ENCODE assay signal across 9 cellular contexts in the genomic region with DNA sequence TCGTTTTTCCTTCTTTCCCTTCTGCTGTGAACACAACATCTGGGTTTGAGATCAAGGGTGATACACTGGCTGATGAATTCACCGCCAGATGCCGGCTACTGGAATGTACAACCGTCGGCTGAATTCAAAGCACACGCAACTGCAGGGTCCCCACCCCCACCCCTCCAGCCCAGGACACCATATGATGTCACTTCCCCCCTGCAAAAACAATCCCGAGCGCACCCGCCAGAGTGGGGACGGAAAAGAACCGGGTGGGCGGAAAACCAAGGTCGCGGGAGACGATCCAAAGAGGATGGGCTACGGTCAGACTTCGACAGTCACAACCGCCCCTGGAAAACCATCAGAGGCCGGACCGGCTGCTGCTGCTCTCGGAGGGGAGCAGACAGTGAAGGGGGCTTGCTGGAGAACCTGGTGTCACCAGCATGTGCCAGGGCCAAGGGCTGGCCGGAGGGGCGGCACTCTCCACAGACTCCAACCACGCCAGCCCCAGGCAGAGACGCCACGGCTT. TPM values are rescaled to one million over a fixed set of nuclear protein-coding genes. Genes with fewer than 3 reads are reported as not detected.
A peak's percentile ranks its signal among the peaks of the same experiment; 100 is the strongest.
DNase-seq lines count a peak whose midpoint lies in the region; ATAC-seq and TF ChIP-seq lines count a peak whose summit lies in the region.
"Had no signal": no experiment of that assay in that cellular context is flagged by ENCODE, and none has a peak within 500 bp of the region (broad histone marks: within the 10 kb centered on the region; RNA-seq: fewer than 3 reads in every experiment).

No MANE protein-coding gene starts in this region.

- H3F3A ChIP-seq in PC-3 (ENCODE audit: low read length, unreplicated experiment) = no peaks in the 10 kb centered on the region

- H3K79me2 ChIP-seq in PC-3 (ENCODE audit: low read length) = peaks cover 15% of the 10 kb centered on the region; the same call in 1 of the 2 replicates

- peak overlapping the region; percentile 60 for H3K4me3 Mint-ChIP-seq in memory B cell

- H3K9ac ChIP-seq in PC-3 (ENCODE audit: low read length) = no peak overlapping the region

- H3K4me1 ChIP-seq in suprapubic skin (peaks cover 85% of the 10 kb centered on the region), PC-3 (ENCODE audit: insufficient read depth, low read length) (peaks cover 36% of the 10 kb centered on the region)

- peak in 1 of 2 donors; percentile 11 for TF ChIP-seq POLR2A in suprapubic skin (IDR thresholded peaks at IDR 0.05)

- no peaks in the 10 kb centered on the region for H4K20me1 ChIP-seq in PC-3 (ENCODE audit: low read length)

- H3K9me3 Mint-ChIP-seq in memory B cell = no peaks in the 10 kb centered on the region

- 42% methylated on average over 25 of the region's 26 CpGs for WGBS in suprapubic skin

- H3K27me3 ChIP-seq in suprapubic skin (no peaks in the 10 kb centered on the region), PC-3 (ENCODE audit: low read length) (no peaks in the 10 kb centered on the region)

- ATAC-seq in memory B cell (ENCODE audit: low read depth) (peak; percentile 45), PC-3 (no peak)

- H3K27ac ChIP-seq in suprapubic skin (peak overlapping the region; percentile 79), PC-3 (ENCODE audit: low read length) (no peak overlapping the region)
- H3K27ac ChIP-seq: VCaP had no signal

- H3K4me3 ChIP-seq in suprapubic skin = peak overlapping the region; percentile 26
- no peak overlapping the region for H3K4me3 ChIP-seq in PC-3 (ENCODE audit: low read length)

- H3K27me3 Mint-ChIP-seq in memory B cell = peaks cover 15% of the 10 kb centered on the region

- POLR2A ChIA-PET in PC-3 (lab: Charles Lee; ENCODE audit: unreplicated experiment) = no interaction called here

- peaks cover 25% of the 10 kb centered on the region for H3K4me1 Mint-ChIP-seq in memory B cell

- no peak overlapping the region for H2AFZ ChIP-seq in PC-3 (ENCODE audit: low read length)

- H3K36me3 Mint-ChIP-seq in memory B cell = peaks cover 2% of the 10 kb centered on the region

- no peaks in the 10 kb centered on the region for H3K9me3 ChIP-seq in suprapubic skin
- no peaks in the 10 kb centered on the region for H3K9me3 ChIP-seq in PC-3 (ENCODE audit: low read length)

- peak overlapping the region; percentile 0 for H3K27ac Mint-ChIP-seq in memory B cell

- in situ Hi-C loops in ACHN (cut with HindIII; ENCODE audit: low pct_ligation_motif_present, low pct_unique_long_range_greater_than_20kb, low sequenced_read_pairs) = no loop called here

- peak; percentile 20 for DNase-seq in stimulated activated CD4-positive, alpha-beta T cell treated with anti-CD3 and anti-CD28 coated beads, Interleukin-12 subunit alpha, Interleukin-12 subunit beta, amount 100 ng/mL, for 4 hours
- no peak for DNase-seq in stimulated activated CD4-positive, alpha-beta T cell treated with anti-CD3 and anti-CD28 coated beads, Interleukin-2, amount 100 ng/mL, for 48 hours
- DNase-seq in brain pericyte (ENCODE audit: low read depth, low spot score) = peak; percentile 61
- DNase-seq in memory B cell (ENCODE audit: low spot score in 2 of 2) = no peak
- DNase-seq in suprapubic skin (ENCODE audit: low spot score in 2 of 2) = peak; percentile 90 to 92
- DNase-seq in PC-3 = no peak
- no peak for DNase-seq in NCI-H1694 treated with DMSO at 0.1 percent for 48 hours (lab: John Stamatoyannopoulos, UW)
- DNase-seq in ACHN = no peak

- TF ChIP-seq EP300 in suprapubic skin (IDR thresholded peaks at IDR 0.05) = no peak

- no TSS peak for BruUV-seq in PC-3 (replicated peaks; lab: Mats Ljungman, UMichigan)

- H3K9me2 ChIP-seq in PC-3 (replicated peaks; ENCODE audit: low read length) = no peaks in the 10 kb centered on the region

- H3K4me2 ChIP-seq in PC-3 (ENCODE audit: low read length) = no peak overlapping the region

- CTCF ChIA-PET in PC-3 (lab: Charles Lee) = no interaction called here

- intact Hi-C loops in PC-3 (cut with micrococcal nuclease) = no loop called here

- TF ChIP-seq CTCF in suprapubic skin (IDR thresholded peaks at IDR 0.05) (peak in 1 of 2 donors; percentile 5), PC-3 (conservative IDR thresholded peaks at IDR 0.05; ENCODE audit: low read depth, low read length) (no peak)

- H3K36me3 ChIP-seq in suprapubic skin (no peaks in the 10 kb centered on the region), PC-3 (ENCODE audit: low read depth, low read length) (no peaks in the 10 kb centered on the region; the same call in 1 of the 2 replicates)

RNA-seq across cellular contexts. Expression of a gene that starts 23.3 kb away (rescaled TPM):
- total RNA-seq in suprapubic skin (10 to 100 TPM in 1 of 4 donors, 1 to 10 TPM in 3; 2.4 to 11.1 (median 3.5) TPM), PC-3 (2014; rRNA removed) (1.8 and 2.4 TPM in 2 replicates)

RNA-seq across cellular contexts. Expression of a gene that starts 39.1 kb away (rescaled TPM):
- 100 to 1,000 TPM in 1 of 4 donors, 10 to 100 TPM in 3; 60.1 to 118 (median 74.4) TPM for total RNA-seq in suprapubic skin
- 37.5 and 41.8 TPM in 2 replicates for total RNA-seq in PC-3 (2014; rRNA removed)

RNA-seq across cellular contexts. Expression of a gene that starts 45.5 kb away (rescaled TPM):
- 100 to 1,000 TPM in 1 of 4 donors, 10 to 100 TPM in 3; 48.4 to 114 (median 76.0) TPM for total RNA-seq in suprapubic skin
- 60.1 and 62.5 TPM in 2 replicates for total RNA-seq in PC-3 (2014; rRNA removed)

Comparison
In these comparisons a context has a peak if more than half of its experiments do, and no peak if none do; other contexts are left out.
1. DNase-seq: peak in stimulated activated CD4-positive, alpha-beta T cell treated with anti-CD3 and anti-CD28 coated beads, Interleukin-12 subunit alpha, Interleukin-12 subunit beta, amount 100 ng/mL, for 4 hours (single experiment), brain pericyte (single experiment) and suprapubic skin (2 of 2); none in stimulated activated CD4-positive, alpha-beta T cell treated with anti-CD3 and anti-CD28 coated beads, Interleukin-2, amount 100 ng/mL, for 48 hours (0 of 2), memory B cell (0 of 2), PC-3 (single experiment), NCI-H1694 treated with DMSO at 0.1 percent for 48 hours (single experiment) and ACHN (single experiment).